8 cellular contexts compared by ENCODE assay signal in the genomic region with DNA sequence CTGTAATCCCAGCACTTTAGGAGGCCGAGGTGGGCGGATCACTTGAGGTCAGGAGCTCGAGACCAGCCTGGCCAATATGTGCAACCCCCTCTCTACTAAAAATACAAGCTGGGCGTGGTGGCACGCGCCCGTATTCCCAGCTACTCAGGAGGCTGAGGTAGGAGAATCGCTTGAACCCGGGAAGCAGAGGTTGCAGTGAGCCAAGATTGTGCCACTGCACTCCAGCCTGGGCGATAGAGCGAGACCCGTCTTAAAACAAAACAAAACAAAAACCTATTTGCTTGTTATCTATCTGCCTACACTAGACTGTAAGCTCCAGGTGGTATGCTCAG. TPM values are rescaled to one million over a fixed set of nuclear protein-coding genes. Genes with fewer than 3 reads are reported as not detected.
DNase-seq lines count a peak whose midpoint lies in the region; ATAC-seq, FAIRE-seq and TF ChIP-seq lines count a peak whose summit lies in the region.
"Not testable (repeated sequence)": the region's sequence is repeated elsewhere in the genome, so short reads cannot be mapped to it uniquely, and the experiment has no call there.

No MANE protein-coding gene starts in this region.

- peak overlapping the region; percentile 38; the same call in 1 of the 2 replicates for H3K4me3 ChIP-seq in ACC112 (ENCODE audit: low read depth, low read length)
- peak overlapping the region; percentile 69 for H3K4me3 ChIP-seq in HUES48 (ENCODE audit: low read depth, low read length)
- peak overlapping the region; percentile 34 for H3K4me3 ChIP-seq in astrocyte of the cerebellum (ENCODE audit: low read depth, low read length)
- not testable (repeated sequence) for H3K4me3 ChIP-seq in keratinocyte (ENCODE audit: control insufficient read depth in 2 of 3, extremely low read depth in 1 of 3, insufficient read depth in 2 of 3, low read depth in 1 of 3, low read length in 3 of 3)
- peak overlapping the region; percentile 60 for H3K4me3 ChIP-seq in neural progenitor cell

- not testable (repeated sequence) for FAIRE-seq in keratinocyte (lab: Jason Lieb, UNC)

- not testable (repeated sequence) for H2AFZ ChIP-seq in ACC112 (ENCODE audit: low read length, unreplicated experiment); keratinocyte (ENCODE audit: control insufficient read depth, low read length)
- H2AFZ ChIP-seq in neural progenitor cell (replicated peaks) = peak overlapping the region; percentile 82

- not testable (repeated sequence) for DNase-seq in activated CD4-positive, alpha-beta T cell treated with anti-CD3 and anti-CD28 coated beads, Interleukin-2, amount 10 ng/mL, durations not matched to agents 7 days and 5 days; astrocyte of the cerebellum (ENCODE audit: low read depth); endothelial cell (ENCODE audit: low spot score); keratinocyte (ENCODE audit: low read depth, low spot score); neural progenitor cell (ENCODE audit: low spot score); stimulated activated naive B cell treated with anti-CD40 and anti-IgM and Interleukin-4, amounts not matched to agents 10 μg/mL and 1 μg/mL and 100 μg/mL, for 72 hours

- H3K9me3 ChIP-seq in HUES48 (ENCODE audit: control insufficient read depth, insufficient read depth, low read length); keratinocyte (ENCODE audit: control insufficient read depth, low read depth, low read length); neural progenitor cell (ENCODE audit: low read depth): not testable (repeated sequence)

- H3K4me1 ChIP-seq in ACC112 (ENCODE audit: control insufficient read depth, insufficient read depth, low read length, unreplicated experiment); keratinocyte (ENCODE audit: control insufficient read depth, extremely low read depth, insufficient read depth, low read length): not testable (repeated sequence)
- H3K4me1 ChIP-seq in HUES48 (ENCODE audit: control insufficient read depth, insufficient read depth, low read length) (peaks cover 10% of the 10 kb centered on the region; the same call in 1 of the 2 replicates), neural progenitor cell (peaks cover 16% of the 10 kb centered on the region)

- H3K4me2 ChIP-seq in keratinocyte (ENCODE audit: control insufficient read depth, extremely low read depth, insufficient read depth, low read depth, low read length) = peak overlapping the region; percentile 48
- peak overlapping the region; percentile 86 for H3K4me2 ChIP-seq in neural progenitor cell

- H3F3A ChIP-seq in neural progenitor cell (ENCODE audit: low read depth) = not testable (repeated sequence)

- H3K9me1 ChIP-seq in keratinocyte (ENCODE audit: control insufficient read depth, extremely low read depth, insufficient read depth, low read length) = not testable (repeated sequence)

- H4K20me1 ChIP-seq in keratinocyte (ENCODE audit: control insufficient read depth, extremely low read depth, insufficient read depth, low read length); neural progenitor cell (ENCODE audit: low read depth): not testable (repeated sequence)

- POLR2A ChIA-PET in activated CD4-positive, alpha-beta T cell treated with anti-CD3 and anti-CD28 coated beads, Interleukin-2, amount 10 ng/mL, durations not matched to agents 7 days and 5 days (lab: Charles Lee) = interaction anchor here (0.7 kb wide), 1 partner anchor 42 kb away, joined by 3 read pairs; no protein-coding TSS in a partner anchor

- not testable (repeated sequence) for H3K9ac ChIP-seq in HUES48 (ENCODE audit: low read depth, low read length); keratinocyte (ENCODE audit: control insufficient read depth, extremely low read depth, insufficient read depth, low read length); neural progenitor cell

- dilution Hi-C loops in keratinocyte (cut with MboI; ENCODE audit: extremely low pct_ligation_motif_present, low sequenced_read_pairs) = loop anchor here (10.0 kb wide), 1 partner anchor 854 kb away; no protein-coding TSS in a partner anchor

- not testable (repeated sequence) for ATAC-seq in stimulated activated naive B cell treated with anti-CD40 and anti-IgM and Interleukin-4, amounts not matched to agents 10 μg/mL and 1 μg/mL and 100 μg/mL, for 72 hours (replicated peaks)

- not testable (repeated sequence) for H3K79me2 ChIP-seq in ACC112 (ENCODE audit: control insufficient read depth, insufficient read depth, low read length, unreplicated experiment); keratinocyte (ENCODE audit: control insufficient read depth, insufficient read depth, low read length); neural progenitor cell (ENCODE audit: low read depth)

- H3K36me3 Mint-ChIP-seq in activated CD4-positive, alpha-beta T cell treated with anti-CD3 and anti-CD28 coated beads, Interleukin-2, amount 10 ng/mL, durations not matched to agents 7 days and 5 days (ENCODE audit: low read depth); endothelial cell (ENCODE audit: low read depth, unreplicated experiment); neural progenitor cell; stimulated activated naive B cell treated with anti-CD40 and anti-IgM and Interleukin-4, amounts not matched to agents 10 μg/mL and 1 μg/mL and 100 μg/mL, for 72 hours: not testable (repeated sequence)

- H3K4me1 Mint-ChIP-seq in activated CD4-positive, alpha-beta T cell treated with anti-CD3 and anti-CD28 coated beads, Interleukin-2, amount 10 ng/mL, durations not matched to agents 7 days and 5 days; endothelial cell (ENCODE audit: unreplicated experiment): not testable (repeated sequence)
- H3K4me1 Mint-ChIP-seq in neural progenitor cell = peaks cover 28% of the 10 kb centered on the region
- peaks cover 14 to 18% of the 10 kb centered on the region in 2 donors for H3K4me1 Mint-ChIP-seq in stimulated activated naive B cell treated with anti-CD40 and anti-IgM and Interleukin-4, amounts not matched to agents 10 μg/mL and 1 μg/mL and 100 μg/mL, for 72 hours

- not testable (repeated sequence) for H3K27ac Mint-ChIP-seq in activated CD4-positive, alpha-beta T cell treated with anti-CD3 and anti-CD28 coated beads, Interleukin-2, amount 10 ng/mL, durations not matched to agents 7 days and 5 days; endothelial cell (ENCODE audit: unreplicated experiment); neural progenitor cell; stimulated activated naive B cell treated with anti-CD40 and anti-IgM and Interleukin-4, amounts not matched to agents 10 μg/mL and 1 μg/mL and 100 μg/mL, for 72 hours

- peaks cover 45% of the 10 kb centered on the region for H3K27me3 Mint-ChIP-seq in activated CD4-positive, alpha-beta T cell treated with anti-CD3 and anti-CD28 coated beads, Interleukin-2, amount 10 ng/mL, durations not matched to agents 7 days and 5 days
- H3K27me3 Mint-ChIP-seq in endothelial cell (ENCODE audit: unreplicated experiment) (peaks cover 28% of the 10 kb centered on the region), neural progenitor cell (ENCODE audit: insufficient read depth, low read depth) (peaks cover 19% of the 10 kb centered on the region)
- peaks cover 71 to 81% of the 10 kb centered on the region in 2 donors for H3K27me3 Mint-ChIP-seq in stimulated activated naive B cell treated with anti-CD40 and anti-IgM and Interleukin-4, amounts not matched to agents 10 μg/mL and 1 μg/mL and 100 μg/mL, for 72 hours

- not testable (repeated sequence) for H3K9me3 Mint-ChIP-seq in activated CD4-positive, alpha-beta T cell treated with anti-CD3 and anti-CD28 coated beads, Interleukin-2, amount 10 ng/mL, durations not matched to agents 7 days and 5 days; endothelial cell (ENCODE audit: unreplicated experiment); neural progenitor cell; stimulated activated naive B cell treated with anti-CD40 and anti-IgM and Interleukin-4, amounts not matched to agents 10 μg/mL and 1 μg/mL and 100 μg/mL, for 72 hours

- not testable (repeated sequence) for H3K27ac ChIP-seq in ACC112 (ENCODE audit: low read depth, low read length); HUES48 (ENCODE audit: low read depth, low read length); keratinocyte (ENCODE audit: control insufficient read depth, insufficient read depth, low read length); neural progenitor cell

- not testable (repeated sequence) for H3K36me3 ChIP-seq in ACC112 (ENCODE audit: insufficient read depth, low read length); HUES48 (ENCODE audit: control insufficient read depth, insufficient read depth, low read length); keratinocyte (ENCODE audit: control insufficient read depth in 2 of 2, extremely low read depth in 1 of 2, insufficient read depth in 2 of 2, low read length in 2 of 2); neural progenitor cell

- H3K4me3 Mint-ChIP-seq in activated CD4-positive, alpha-beta T cell treated with anti-CD3 and anti-CD28 coated beads, Interleukin-2, amount 10 ng/mL, durations not matched to agents 7 days and 5 days = peak overlapping the region; percentile 62
- H3K4me3 Mint-ChIP-seq in endothelial cell (ENCODE audit: unreplicated experiment) (peak overlapping the region; percentile 69), neural progenitor cell (peak overlapping the region; percentile 79)
- H3K4me3 Mint-ChIP-seq in stimulated activated naive B cell treated with anti-CD40 and anti-IgM and Interleukin-4, amounts not matched to agents 10 μg/mL and 1 μg/mL and 100 μg/mL, for 72 hours = peak overlapping the region; percentile 74 to 76

- TF ChIP-seq CTCF in astrocyte of the cerebellum (IDR thresholded peaks at IDR 0.05; ENCODE audit: low read depth, low read length, missing control alignments); endothelial cell (IDR thresholded peaks at IDR 0.05; ENCODE audit: unreplicated experiment); keratinocyte (optimal IDR thresholded peaks at IDR 0.05 in 1 of 3, IDR thresholded peaks at IDR 0.05 in 1 of 3, conservative IDR thresholded peaks at IDR 0.05 in 1 of 3; ENCODE audit: extremely low read depth in 1 of 3, insufficient read depth in 2 of 3, low read length in 3 of 3); neural progenitor cell (IDR thresholded peaks at IDR 0.05): not testable (repeated sequence)

- in situ Hi-C loops in astrocyte of the cerebellum (cut with HindIII; ENCODE audit: low sequenced_read_pairs) = not testable (repeated sequence)

- H3K27me3 ChIP-seq in ACC112 (ENCODE audit: insufficient read depth, low read length) (peaks cover 55% of the 10 kb centered on the region), HUES48 (ENCODE audit: control insufficient read depth, insufficient read depth, low read length) (peaks cover 33% of the 10 kb centered on the region), keratinocyte (ENCODE audit: control insufficient read depth, extremely low read depth, insufficient read depth, low read length) (peaks cover 16% of the 10 kb centered on the region), neural progenitor cell (peaks cover 52% of the 10 kb centered on the region)

- CTCF ChIA-PET in activated CD4-positive, alpha-beta T cell treated with anti-CD3 and anti-CD28 coated beads, Interleukin-2, amount 10 ng/mL, durations not matched to agents 7 days and 5 days (lab: Charles Lee) = interaction anchor here (0.5 to 5.9 kb wide), 3 partner anchors 11 to 1706 kb away, joined by 3 to 38 read pairs (median 3); no protein-coding TSS in a partner anchor

RNA-seq across cellular contexts. Expression of a gene that starts 22.5 kb away (rescaled TPM):
- total RNA-seq in activated CD4-positive, alpha-beta T cell treated with anti-CD3 and anti-CD28 coated beads, Interleukin-2, amount 10 ng/mL, durations not matched to agents 7 days and 5 days = not detected
- total RNA-seq in endothelial cell (ENCODE audit: unreplicated experiment) = 0.26 TPM
- 0.01 to 0.03 TPM (median 0.03 TPM) in 3 replicates for polyA plus RNA-seq in keratinocyte
- 0.14 TPM for polyA plus RNA-seq in keratinocyte (2011; ENCODE audit: low read depth)
- polyA plus RNA-seq in keratinocyte (2011; cell fraction: cytosol; rRNA removed) = 0.06 TPM in 2 replicates
- 0.04 TPM in 1 of 2 replicates, not detected in the other for polyA plus RNA-seq in keratinocyte (2011; cell fraction: nucleus; rRNA removed)
- 0.49 TPM in 1 of 2 replicates, not detected in the other for polyA plus RNA-seq in keratinocyte (2012; ENCODE audit: low replicate concordance)
- 0.20 to 0.98 TPM in 2 of 3 replicates, not detected in the other for polyA minus RNA-seq in keratinocyte
- not detected for polyA minus RNA-seq in keratinocyte (2011; cell fraction: cytosol; rRNA and poly(A)+ RNA removed)
- polyA minus RNA-seq in keratinocyte (2011; cell fraction: nucleus; rRNA and poly(A)+ RNA removed) = 0.16 and 0.42 TPM in 2 replicates
- 0.31 TPM in 1 of 2 replicates, not detected in the other for total RNA-seq in neural progenitor cell (ENCODE audit: low replicate concordance)
